1 cellular context compared by ENCODE assay signal in the genomic region with DNA sequence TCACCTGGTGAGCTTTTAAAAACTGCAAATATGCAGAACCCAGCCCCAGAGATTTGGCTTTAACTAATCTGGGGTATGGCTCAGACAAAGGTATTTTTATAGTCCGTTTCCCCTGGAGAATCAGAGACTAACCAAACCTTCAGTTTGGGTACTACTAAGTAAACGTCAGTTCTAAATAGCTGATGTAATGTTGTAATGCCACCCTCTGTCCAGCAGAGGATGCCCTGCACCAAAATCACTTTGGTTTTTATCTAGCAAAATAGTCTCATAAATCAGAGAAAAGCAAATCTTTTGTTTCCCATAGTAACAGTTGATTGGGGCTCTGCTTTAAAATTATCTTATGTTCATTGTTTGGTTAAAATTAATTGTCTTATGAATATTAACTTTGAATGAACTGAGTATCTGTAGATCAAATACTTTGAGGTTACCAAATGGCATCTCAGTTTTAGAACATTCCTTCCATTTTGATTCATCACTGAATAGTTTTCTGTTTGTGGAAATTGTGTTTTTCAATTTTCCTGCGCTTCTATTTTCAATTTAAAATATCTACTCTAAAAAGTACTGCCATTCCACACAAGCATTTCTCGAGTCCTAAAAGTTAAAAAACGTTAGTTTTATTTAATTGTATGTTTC.
TF ChIP-seq lines count a peak whose summit lies in the region.

No MANE protein-coding gene starts in this region.

TF ChIP-seq in GM12878, 131 proteins besides CTCF, POLR2A, EP300 and RAD21 (continued from another document):
- TF ChIP-seq, protein P1, sequence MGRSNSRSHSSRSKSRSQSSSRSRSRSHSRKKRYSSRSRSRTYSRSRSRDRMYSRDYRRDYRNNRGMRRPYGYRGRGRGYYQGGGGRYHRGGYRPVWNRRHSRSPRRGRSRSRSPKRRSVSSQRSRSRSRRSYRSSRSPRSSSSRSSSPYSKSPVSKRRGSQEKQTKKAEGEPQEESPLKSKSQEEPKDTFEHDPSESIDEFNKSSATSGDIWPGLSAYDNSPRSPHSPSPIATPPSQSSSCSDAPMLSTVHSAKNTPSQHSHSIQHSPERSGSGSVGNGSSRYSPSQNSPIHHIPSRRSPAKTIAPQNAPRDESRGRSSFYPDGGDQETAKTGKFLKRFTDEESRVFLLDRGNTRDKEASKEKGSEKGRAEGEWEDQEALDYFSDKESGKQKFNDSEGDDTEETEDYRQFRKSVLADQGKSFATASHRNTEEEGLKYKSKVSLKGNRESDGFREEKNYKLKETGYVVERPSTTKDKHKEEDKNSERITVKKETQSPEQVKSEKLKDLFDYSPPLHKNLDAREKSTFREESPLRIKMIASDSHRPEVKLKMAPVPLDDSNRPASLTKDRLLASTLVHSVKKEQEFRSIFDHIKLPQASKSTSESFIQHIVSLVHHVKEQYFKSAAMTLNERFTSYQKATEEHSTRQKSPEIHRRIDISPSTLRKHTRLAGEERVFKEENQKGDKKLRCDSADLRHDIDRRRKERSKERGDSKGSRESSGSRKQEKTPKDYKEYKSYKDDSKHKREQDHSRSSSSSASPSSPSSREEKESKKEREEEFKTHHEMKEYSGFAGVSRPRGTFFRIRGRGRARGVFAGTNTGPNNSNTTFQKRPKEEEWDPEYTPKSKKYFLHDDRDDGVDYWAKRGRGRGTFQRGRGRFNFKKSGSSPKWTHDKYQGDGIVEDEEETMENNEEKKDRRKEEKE (IDR thresholded peaks at IDR 0.05), result no peak
- no peak for TF ChIP-seq BMI1 (IDR thresholded peaks at IDR 0.05; ENCODE audit: borderline replicate concordance)
- no peak for TF ChIP-seq GABPA (IDR thresholded peaks at IDR 0.05; ENCODE audit: low read depth)
- TF ChIP-seq, protein P2, sequence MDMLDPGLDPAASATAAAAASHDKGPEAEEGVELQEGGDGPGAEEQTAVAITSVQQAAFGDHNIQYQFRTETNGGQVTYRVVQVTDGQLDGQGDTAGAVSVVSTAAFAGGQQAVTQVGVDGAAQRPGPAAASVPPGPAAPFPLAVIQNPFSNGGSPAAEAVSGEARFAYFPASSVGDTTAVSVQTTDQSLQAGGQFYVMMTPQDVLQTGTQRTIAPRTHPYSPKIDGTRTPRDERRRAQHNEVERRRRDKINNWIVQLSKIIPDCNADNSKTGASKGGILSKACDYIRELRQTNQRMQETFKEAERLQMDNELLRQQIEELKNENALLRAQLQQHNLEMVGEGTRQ (IDR thresholded peaks at IDR 0.05; ENCODE audit: borderline replicate concordance, low read depth, low read length), result no peak
- TF ChIP-seq SMARCA5 (IDR thresholded peaks at IDR 0.05), result no peak
- TF ChIP-seq TAF1 (IDR thresholded peaks at IDR 0.05; ENCODE audit: borderline replicate concordance, low read depth, low read length), result no peak
- TF ChIP-seq, protein P3, sequence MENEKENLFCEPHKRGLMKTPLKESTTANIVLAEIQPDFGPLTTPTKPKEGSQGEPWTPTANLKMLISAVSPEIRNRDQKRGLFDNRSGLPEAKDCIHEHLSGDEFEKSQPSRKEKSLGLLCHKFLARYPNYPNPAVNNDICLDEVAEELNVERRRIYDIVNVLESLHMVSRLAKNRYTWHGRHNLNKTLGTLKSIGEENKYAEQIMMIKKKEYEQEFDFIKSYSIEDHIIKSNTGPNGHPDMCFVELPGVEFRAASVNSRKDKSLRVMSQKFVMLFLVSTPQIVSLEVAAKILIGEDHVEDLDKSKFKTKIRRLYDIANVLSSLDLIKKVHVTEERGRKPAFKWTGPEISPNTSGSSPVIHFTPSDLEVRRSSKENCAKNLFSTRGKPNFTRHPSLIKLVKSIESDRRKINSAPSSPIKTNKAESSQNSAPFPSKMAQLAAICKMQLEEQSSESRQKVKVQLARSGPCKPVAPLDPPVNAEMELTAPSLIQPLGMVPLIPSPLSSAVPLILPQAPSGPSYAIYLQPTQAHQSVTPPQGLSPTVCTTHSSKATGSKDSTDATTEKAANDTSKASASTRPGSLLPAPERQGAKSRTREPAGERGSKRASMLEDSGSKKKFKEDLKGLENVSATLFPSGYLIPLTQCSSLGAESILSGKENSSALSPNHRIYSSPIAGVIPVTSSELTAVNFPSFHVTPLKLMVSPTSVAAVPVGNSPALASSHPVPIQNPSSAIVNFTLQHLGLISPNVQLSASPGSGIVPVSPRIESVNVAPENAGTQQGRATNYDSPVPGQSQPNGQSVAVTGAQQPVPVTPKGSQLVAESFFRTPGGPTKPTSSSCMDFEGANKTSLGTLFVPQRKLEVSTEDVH (IDR thresholded peaks at IDR 0.05; ENCODE audit: low read depth, partially characterized antibody), result no peak
- TF ChIP-seq MYC (IDR thresholded peaks at IDR 0.05; ENCODE audit: insufficient read depth, insufficient read length, insufficient replicate concordance, low read length, severe bottlenecking), result no peak
- TF ChIP-seq ESRRA (IDR thresholded peaks at IDR 0.05; ENCODE audit: low read length), result no peak
- TF ChIP-seq, protein P4, sequence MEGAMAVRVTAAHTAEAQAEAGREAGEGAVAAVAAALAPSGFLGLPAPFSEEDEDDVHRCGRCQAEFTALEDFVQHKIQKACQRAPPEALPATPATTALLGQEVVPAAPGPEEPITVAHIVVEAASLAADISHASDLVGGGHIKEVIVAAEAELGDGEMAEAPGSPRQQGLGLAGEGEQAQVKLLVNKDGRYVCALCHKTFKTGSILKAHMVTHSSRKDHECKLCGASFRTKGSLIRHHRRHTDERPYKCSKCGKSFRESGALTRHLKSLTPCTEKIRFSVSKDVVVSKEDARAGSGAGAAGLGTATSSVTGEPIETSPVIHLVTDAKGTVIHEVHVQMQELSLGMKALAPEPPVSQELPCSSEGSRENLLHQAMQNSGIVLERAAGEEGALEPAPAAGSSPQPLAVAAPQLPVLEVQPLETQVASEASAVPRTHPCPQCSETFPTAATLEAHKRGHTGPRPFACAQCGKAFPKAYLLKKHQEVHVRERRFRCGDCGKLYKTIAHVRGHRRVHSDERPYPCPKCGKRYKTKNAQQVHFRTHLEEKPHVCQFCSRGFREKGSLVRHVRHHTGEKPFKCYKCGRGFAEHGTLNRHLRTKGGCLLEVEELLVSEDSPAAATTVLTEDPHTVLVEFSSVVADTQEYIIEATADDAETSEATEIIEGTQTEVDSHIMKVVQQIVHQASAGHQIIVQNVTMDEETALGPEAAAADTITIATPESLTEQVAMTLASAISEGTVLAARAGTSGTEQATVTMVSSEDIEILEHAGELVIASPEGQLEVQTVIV (IDR thresholded peaks at IDR 0.05; ENCODE audit: borderline replicate concordance, partially characterized antibody), result no peak
- TF ChIP-seq, protein P5, sequence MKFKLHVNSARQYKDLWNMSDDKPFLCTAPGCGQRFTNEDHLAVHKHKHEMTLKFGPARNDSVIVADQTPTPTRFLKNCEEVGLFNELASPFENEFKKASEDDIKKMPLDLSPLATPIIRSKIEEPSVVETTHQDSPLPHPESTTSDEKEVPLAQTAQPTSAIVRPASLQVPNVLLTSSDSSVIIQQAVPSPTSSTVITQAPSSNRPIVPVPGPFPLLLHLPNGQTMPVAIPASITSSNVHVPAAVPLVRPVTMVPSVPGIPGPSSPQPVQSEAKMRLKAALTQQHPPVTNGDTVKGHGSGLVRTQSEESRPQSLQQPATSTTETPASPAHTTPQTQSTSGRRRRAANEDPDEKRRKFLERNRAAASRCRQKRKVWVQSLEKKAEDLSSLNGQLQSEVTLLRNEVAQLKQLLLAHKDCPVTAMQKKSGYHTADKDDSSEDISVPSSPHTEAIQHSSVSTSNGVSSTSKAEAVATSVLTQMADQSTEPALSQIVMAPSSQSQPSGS (IDR thresholded peaks at IDR 0.05; ENCODE audit: low read length), result peak; percentile 63
- TF ChIP-seq, protein P6, sequence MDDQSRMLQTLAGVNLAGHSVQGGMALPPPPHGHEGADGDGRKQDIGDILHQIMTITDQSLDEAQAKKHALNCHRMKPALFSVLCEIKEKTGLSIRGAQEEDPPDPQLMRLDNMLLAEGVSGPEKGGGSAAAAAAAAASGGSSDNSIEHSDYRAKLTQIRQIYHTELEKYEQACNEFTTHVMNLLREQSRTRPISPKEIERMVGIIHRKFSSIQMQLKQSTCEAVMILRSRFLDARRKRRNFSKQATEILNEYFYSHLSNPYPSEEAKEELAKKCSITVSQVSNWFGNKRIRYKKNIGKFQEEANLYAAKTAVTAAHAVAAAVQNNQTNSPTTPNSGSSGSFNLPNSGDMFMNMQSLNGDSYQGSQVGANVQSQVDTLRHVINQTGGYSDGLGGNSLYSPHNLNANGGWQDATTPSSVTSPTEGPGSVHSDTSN (IDR thresholded peaks at IDR 0.05; ENCODE audit: insufficient replicate concordance, low read depth, low read length), result no peak
- TF ChIP-seq, protein P7, sequence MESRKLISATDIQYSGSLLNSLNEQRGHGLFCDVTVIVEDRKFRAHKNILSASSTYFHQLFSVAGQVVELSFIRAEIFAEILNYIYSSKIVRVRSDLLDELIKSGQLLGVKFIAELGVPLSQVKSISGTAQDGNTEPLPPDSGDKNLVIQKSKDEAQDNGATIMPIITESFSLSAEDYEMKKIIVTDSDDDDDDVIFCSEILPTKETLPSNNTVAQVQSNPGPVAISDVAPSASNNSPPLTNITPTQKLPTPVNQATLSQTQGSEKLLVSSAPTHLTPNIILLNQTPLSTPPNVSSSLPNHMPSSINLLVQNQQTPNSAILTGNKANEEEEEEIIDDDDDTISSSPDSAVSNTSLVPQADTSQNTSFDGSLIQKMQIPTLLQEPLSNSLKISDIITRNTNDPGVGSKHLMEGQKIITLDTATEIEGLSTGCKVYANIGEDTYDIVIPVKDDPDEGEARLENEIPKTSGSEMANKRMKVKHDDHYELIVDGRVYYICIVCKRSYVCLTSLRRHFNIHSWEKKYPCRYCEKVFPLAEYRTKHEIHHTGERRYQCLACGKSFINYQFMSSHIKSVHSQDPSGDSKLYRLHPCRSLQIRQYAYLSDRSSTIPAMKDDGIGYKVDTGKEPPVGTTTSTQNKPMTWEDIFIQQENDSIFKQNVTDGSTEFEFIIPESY (IDR thresholded peaks at IDR 0.05), result no peak
- no peak for TF ChIP-seq TARDBP (IDR thresholded peaks at IDR 0.05; ENCODE audit: borderline replicate concordance)
- no peak for TF ChIP-seq MTA3 (IDR thresholded peaks at IDR 0.05; ENCODE audit: borderline replicate concordance, low read length)
